Comparison of ENCODE assay signal across 1 cellular context in genomic region chr15:38069001-38069400, GRCh38.
TF ChIP-seq lines count a peak whose summit lies in the region.

No MANE protein-coding gene starts in this region.

TF ChIP-seq in SK-N-SH, 30 proteins besides CTCF, POLR2A, EP300 and RAD21 (continued from another document):
- no peak for TF ChIP-seq RFX5 (IDR thresholded peaks at IDR 0.05; ENCODE audit: low read length)
- TF ChIP-seq GABPA (IDR thresholded peaks at IDR 0.05; ENCODE audit: low read depth): 0 out of 2 replicates have a peak, but pooled peaks have one; percentile 14
- TF ChIP-seq SMC3 (IDR thresholded peaks at IDR 0.05; ENCODE audit: low read depth, low read length): no peak
- TF ChIP-seq GATA2 (CRISPR knock-in tag; IDR thresholded peaks at IDR 0.05): no peak
- TF ChIP-seq TCF12 (IDR thresholded peaks at IDR 0.05): peak; percentile 50; the same call in 1 of the 2 replicates
- peak; percentile 32; the same call in 1 of the 2 replicates for TF ChIP-seq MXI1 (IDR thresholded peaks at IDR 0.05; ENCODE audit: low read depth, low read length)
- TF ChIP-seq ZBTB33 (IDR thresholded peaks at IDR 0.05; ENCODE audit: borderline replicate concordance, low read depth): no peak
- no peak for TF ChIP-seq USF1 (IDR thresholded peaks at IDR 0.05; ENCODE audit: borderline replicate concordance, low read depth)
- TF ChIP-seq FOXM1 (IDR thresholded peaks at IDR 0.05; ENCODE audit: low read depth): no peak
- no peak for TF ChIP-seq USF2 (IDR thresholded peaks at IDR 0.05; ENCODE audit: borderline replicate concordance, low read depth, low read length)
- TF ChIP-seq SIN3A (IDR thresholded peaks at IDR 0.05; ENCODE audit: borderline replicate concordance, low read depth, low read length): peak; percentile 64; the same call in 1 of the 2 replicates
- peak; percentile 84 for TF ChIP-seq PBX3 (IDR thresholded peaks at IDR 0.05)
- TF ChIP-seq CHD2 (IDR thresholded peaks at IDR 0.05; ENCODE audit: low read length, partially characterized antibody): no peak
- TF ChIP-seq NFIC (IDR thresholded peaks at IDR 0.05; ENCODE audit: borderline replicate concordance): 0 out of 2 replicates have a peak, but pooled peaks have one; percentile 12
- TF ChIP-seq POLR2AphosphoS5 (IDR thresholded peaks at IDR 0.05; ENCODE audit: low read depth, low read length): peak; percentile 12; the same call in 1 of the 2 replicates
- no peak for TF ChIP-seq TEAD4 (IDR thresholded peaks at IDR 0.05; ENCODE audit: borderline replicate concordance, insufficient read depth)
TF ChIP-seq in SK-N-SH: peak in this region for 10.
